8 cellular contexts compared by ENCODE assay signal in the genomic region with DNA sequence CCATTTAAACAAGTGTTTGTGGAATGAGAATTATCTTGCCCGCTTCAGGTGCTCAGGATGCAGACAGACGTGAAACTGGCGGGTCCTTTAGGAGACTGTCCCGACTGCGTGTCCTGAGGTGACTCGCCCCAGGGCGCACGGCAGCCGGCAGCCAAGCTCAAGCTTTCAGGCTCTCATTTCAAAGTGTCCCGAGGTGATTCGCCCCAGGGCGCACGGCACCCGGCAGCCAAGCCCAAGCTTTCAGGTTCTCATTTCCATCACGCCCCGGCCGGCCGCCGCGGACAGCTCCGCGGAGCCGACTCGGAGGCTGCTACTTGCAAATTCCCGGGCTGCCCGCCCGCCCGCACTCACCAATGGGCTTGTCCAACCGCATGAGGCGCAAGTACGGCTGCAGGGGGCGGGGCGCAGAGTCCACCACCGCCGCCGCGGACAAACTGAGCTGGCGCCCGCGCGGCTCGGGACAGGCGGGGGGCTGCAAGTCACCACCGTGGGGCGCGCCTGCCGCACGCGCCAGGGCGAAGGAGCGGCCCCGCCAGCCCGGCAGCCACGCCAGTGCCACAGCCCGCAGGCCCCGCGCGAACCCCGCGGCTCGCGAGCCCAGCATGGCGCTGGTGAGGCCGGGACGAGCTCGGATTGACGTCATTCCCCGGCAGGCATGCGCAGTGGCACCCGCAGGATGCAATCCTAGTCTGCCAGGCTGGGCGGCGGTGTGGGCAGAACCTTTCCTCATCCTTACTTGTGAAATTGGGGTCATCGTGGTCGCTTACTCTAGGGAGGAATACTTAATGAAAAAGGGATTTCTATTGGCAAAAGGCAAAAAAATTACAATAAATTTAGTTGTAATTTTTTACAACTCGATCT. TPM values are rescaled to one million over a fixed set of nuclear protein-coding genes. Genes with fewer than 3 reads are reported as not detected.
DNase-seq lines count a peak whose midpoint lies in the region; ATAC-seq and TF ChIP-seq lines count a peak whose summit lies in the region.

A gene with protein sequence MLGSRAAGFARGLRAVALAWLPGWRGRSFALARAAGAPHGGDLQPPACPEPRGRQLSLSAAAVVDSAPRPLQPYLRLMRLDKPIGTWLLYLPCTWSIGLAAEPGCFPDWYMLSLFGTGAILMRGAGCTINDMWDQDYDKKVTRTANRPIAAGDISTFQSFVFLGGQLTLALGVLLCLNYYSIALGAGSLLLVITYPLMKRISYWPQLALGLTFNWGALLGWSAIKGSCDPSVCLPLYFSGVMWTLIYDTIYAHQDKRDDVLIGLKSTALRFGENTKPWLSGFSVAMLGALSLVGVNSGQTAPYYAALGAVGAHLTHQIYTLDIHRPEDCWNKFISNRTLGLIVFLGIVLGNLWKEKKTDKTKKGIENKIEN (minus strand): TSS at position 638 of the 861 bp plus-strand sequence. CDS start 34 bp downstream, at position 604.

- peak within 1 kb of the TSS; percentile 65 for H3K4me3 ChIP-seq in kidney epithelial cell (ENCODE audit: low read depth, low read length)

- ATAC-seq in GM19023 (IDR thresholded peaks at IDR 0.05; ENCODE audit: unreplicated experiment) = peak; percentile 94
- ATAC-seq in HG03280 (IDR thresholded peaks at IDR 0.05; ENCODE audit: unreplicated experiment) = peak; percentile 90

- no peak for TF ChIP-seq CTCF in kidney epithelial cell (IDR thresholded peaks at IDR 0.05; ENCODE audit: insufficient read depth, low read length, poor library complexity, severe bottlenecking)

- no peaks in the 10 kb centered on the region for H3K27me3 ChIP-seq in kidney epithelial cell (ENCODE audit: control insufficient read depth, insufficient read depth, low read length)

- peak; percentile 99 for DNase-seq in AG20443 (ENCODE audit: low spot score)
- DNase-seq in NCI-H446 (lab: John Stamatoyannopoulos, UW) = peak; percentile 84 to 90
- DNase-seq in activated CD4-positive, alpha-beta T cell treated with anti-CD3 and anti-CD28 coated beads for 1 hour = peak; percentile 88
- DNase-seq in cerebellum (ENCODE audit: low spot score) = peak; percentile 93
- DNase-seq in kidney epithelial cell (ENCODE audit: low read depth) = peak; percentile 76
- DNase-seq in stimulated activated CD4-positive, alpha-beta T cell treated with anti-CD3 and anti-CD28 coated beads, Interleukin-15, amount 100 ng/mL, for 48 hours (ENCODE audit: low read depth in 2 of 2) = peak; percentile 90 to 91

- no peaks in the 10 kb centered on the region for H3K36me3 ChIP-seq in kidney epithelial cell (ENCODE audit: control insufficient read depth, insufficient read depth, low read length)

RNA-seq across cellular contexts. Expression of the gene that starts here (rescaled TPM):
- total RNA-seq in cerebellum = 14.8 TPM
- 9.4 and 9.5 TPM in 2 replicates for total RNA-seq in kidney epithelial cell

Comparison
In these comparisons a context has a peak if more than half of its experiments do, and no peak if none do; other contexts are left out.
1. Peak in every context shown above with its lines: DNase-seq, ATAC-seq and H3K4me3 ChIP-seq.